14 cellular contexts compared by ENCODE assay signal in genomic region chr6:167122041-167122826, GRCh38. TPM values are rescaled to one million over a fixed set of nuclear protein-coding genes. Genes with fewer than 3 reads are reported as not detected.
DNase-seq lines count a peak whose midpoint lies in the region; ATAC-seq and TF ChIP-seq lines count a peak whose summit lies in the region.
"Had no signal": no experiment of that assay in that cellular context is flagged by ENCODE, and none has a peak within 500 bp of the region (broad histone marks: within the 10 kb centered on the region; RNA-seq: fewer than 3 reads in every experiment).

No MANE protein-coding gene starts in this region.

- no peaks in the 10 kb centered on the region for H3K36me3 Mint-ChIP-seq in CD8-positive, alpha-beta T cell
- H3K36me3 Mint-ChIP-seq in dendritic cell treated with granulocyte-macrophage colony-stimulating factor and Interleukin-4, amounts not matched to agents 40 ng/mL and 50 ng/mL, for 4 days (ENCODE audit: low read depth): no peaks in the 10 kb centered on the region
- no peaks in the 10 kb centered on the region for H3K36me3 Mint-ChIP-seq in endothelial cell (ENCODE audit: low read depth, unreplicated experiment)

- H3K4me1 ChIP-seq in CD8-positive, alpha-beta T cell (ENCODE audit: insufficient read depth, low read length): peaks cover 26% of the 10 kb centered on the region

- H3K4me3 Mint-ChIP-seq in CD8-positive, alpha-beta T cell: peak overlapping the region; percentile 61
- H3K4me3 Mint-ChIP-seq in dendritic cell treated with granulocyte-macrophage colony-stimulating factor and Interleukin-4, amounts not matched to agents 40 ng/mL and 50 ng/mL, for 4 days: peak overlapping the region; percentile 66
- no peak overlapping the region for H3K4me3 Mint-ChIP-seq in endothelial cell (ENCODE audit: unreplicated experiment)

- intact Hi-C loops in CD8-positive, alpha-beta T cell (cut with DNase I, micrococcal nuclease): no loop called here
- intact Hi-C loops in dendritic cell treated with granulocyte-macrophage colony-stimulating factor and Interleukin-4, amounts not matched to agents 40 ng/mL and 50 ng/mL, for 4 days (cut with micrococcal nuclease): loop anchor here (5.0 to 10.0 kb wide), 2 partner anchors 35 to 77 kb away; no protein-coding TSS in a partner anchor

- no peak overlapping the region for H3K4me3 ChIP-seq in CD8-positive, alpha-beta T cell (ENCODE audit: low read depth, low read length)

- no peaks in the 10 kb centered on the region for H3K36me3 ChIP-seq in CD8-positive, alpha-beta T cell (ENCODE audit: insufficient read depth, low read length)

- DNase-seq in CD8-positive, alpha-beta T cell: no peak
- no peak for DNase-seq in endothelial cell (ENCODE audit: low spot score)
- DNase-seq in NCI-H526 treated with DMSO at 0.1 percent for 48 hours (lab: John Stamatoyannopoulos, UW): no peak
- no peak for DNase-seq in NCI-H774 (lab: John Stamatoyannopoulos, UW)

- H3K27ac Mint-ChIP-seq in CD8-positive, alpha-beta T cell: peak overlapping the region; percentile 88
- peak overlapping the region; percentile 28 for H3K27ac Mint-ChIP-seq in dendritic cell treated with granulocyte-macrophage colony-stimulating factor and Interleukin-4, amounts not matched to agents 40 ng/mL and 50 ng/mL, for 4 days
- no peak overlapping the region for H3K27ac Mint-ChIP-seq in endothelial cell (ENCODE audit: unreplicated experiment)

- POLR2A ChIA-PET in CD8-positive, alpha-beta T cell (lab: Charles Lee): interaction anchor here (0.6 to 1.3 kb wide), 2 partner anchors 28 to 81 kb away, joined by 3 to 4 read pairs; no protein-coding TSS in a partner anchor

- H3K9me3 Mint-ChIP-seq in CD8-positive, alpha-beta T cell: no peaks in the 10 kb centered on the region
- peaks cover 6% of the 10 kb centered on the region for H3K9me3 Mint-ChIP-seq in dendritic cell treated with granulocyte-macrophage colony-stimulating factor and Interleukin-4, amounts not matched to agents 40 ng/mL and 50 ng/mL, for 4 days
- H3K9me3 Mint-ChIP-seq in endothelial cell (ENCODE audit: unreplicated experiment): no peaks in the 10 kb centered on the region

- H3K9me3 ChIP-seq in CD8-positive, alpha-beta T cell (ENCODE audit: low read length): no peaks in the 10 kb centered on the region

- no peaks in the 10 kb centered on the region for H3K27me3 ChIP-seq in CD8-positive, alpha-beta T cell (ENCODE audit: insufficient read depth, low read length)

- peak; percentile 9 for ATAC-seq in CD8-positive, alpha-beta T cell
- ATAC-seq in GM19025 (IDR thresholded peaks at IDR 0.05; ENCODE audit: low read depth, unreplicated experiment): peak; percentile 36
- ATAC-seq in HG03064 (IDR thresholded peaks at IDR 0.05; ENCODE audit: low read depth, unreplicated experiment): peak; percentile 45
- ATAC-seq in GM19328 (IDR thresholded peaks at IDR 0.05; ENCODE audit: unreplicated experiment): no peak
- ATAC-seq: activated CD4-positive, CD25-positive, alpha-beta regulatory T cell treated with anti-CD3 and anti-CD28 coated beads, Interleukin-2, amount 50 U/mL, for 24 hours had no signal

- H3K27ac ChIP-seq in CD8-positive, alpha-beta T cell (ENCODE audit: low read depth, low read length): no peak overlapping the region
- H3K27ac ChIP-seq: C4-2B, HL-60, RWPE1 had no signal

- H3K4me1 Mint-ChIP-seq in CD8-positive, alpha-beta T cell (ENCODE audit: low read depth): peaks cover 64% of the 10 kb centered on the region
- peaks cover 37% of the 10 kb centered on the region for H3K4me1 Mint-ChIP-seq in dendritic cell treated with granulocyte-macrophage colony-stimulating factor and Interleukin-4, amounts not matched to agents 40 ng/mL and 50 ng/mL, for 4 days (ENCODE audit: low read depth)
- peaks cover 21% of the 10 kb centered on the region for H3K4me1 Mint-ChIP-seq in endothelial cell (ENCODE audit: unreplicated experiment)

- CTCF ChIA-PET in CD8-positive, alpha-beta T cell (lab: Charles Lee): interaction anchor here (0.9 to 1.4 kb wide), 3 partner anchors 16 to 19 kb away, joined by 3 to 4 read pairs (median 3); no protein-coding TSS in a partner anchor

- H3K27me3 Mint-ChIP-seq in CD8-positive, alpha-beta T cell (ENCODE audit: low read depth): no peaks in the 10 kb centered on the region
- peaks cover 4% of the 10 kb centered on the region for H3K27me3 Mint-ChIP-seq in dendritic cell treated with granulocyte-macrophage colony-stimulating factor and Interleukin-4, amounts not matched to agents 40 ng/mL and 50 ng/mL, for 4 days
- peaks cover 3% of the 10 kb centered on the region for H3K27me3 Mint-ChIP-seq in endothelial cell (ENCODE audit: unreplicated experiment)

- TF ChIP-seq CTCF in CD8-positive, alpha-beta T cell (IDR thresholded peaks at IDR 0.05): no peak
- TF ChIP-seq CTCF in endothelial cell (IDR thresholded peaks at IDR 0.05; ENCODE audit: unreplicated experiment): no peak

RNA-seq across cellular contexts. Expression of gene CCR6, which starts 0.7 kb away (rescaled TPM):
- total RNA-seq in CD8-positive, alpha-beta T cell: 10 to 100 TPM in 1 of 2 experiments, 1 to 10 TPM in 1; 7.6 to 10.3 TPM
- not detected for total RNA-seq in endothelial cell (ENCODE audit: unreplicated experiment)
- total RNA-seq: astrocyte, kidney epithelial cell had no signal

RNA-seq across cellular contexts. Expression of gene GPR31, which starts 35.5 kb away (rescaled TPM):
- total RNA-seq in CD8-positive, alpha-beta T cell: not detected
- total RNA-seq in endothelial cell (ENCODE audit: unreplicated experiment): not detected
- total RNA-seq: astrocyte, kidney epithelial cell had no signal
